Comparison of ENCODE assay signal across 9 cellular contexts in the genomic region with DNA sequence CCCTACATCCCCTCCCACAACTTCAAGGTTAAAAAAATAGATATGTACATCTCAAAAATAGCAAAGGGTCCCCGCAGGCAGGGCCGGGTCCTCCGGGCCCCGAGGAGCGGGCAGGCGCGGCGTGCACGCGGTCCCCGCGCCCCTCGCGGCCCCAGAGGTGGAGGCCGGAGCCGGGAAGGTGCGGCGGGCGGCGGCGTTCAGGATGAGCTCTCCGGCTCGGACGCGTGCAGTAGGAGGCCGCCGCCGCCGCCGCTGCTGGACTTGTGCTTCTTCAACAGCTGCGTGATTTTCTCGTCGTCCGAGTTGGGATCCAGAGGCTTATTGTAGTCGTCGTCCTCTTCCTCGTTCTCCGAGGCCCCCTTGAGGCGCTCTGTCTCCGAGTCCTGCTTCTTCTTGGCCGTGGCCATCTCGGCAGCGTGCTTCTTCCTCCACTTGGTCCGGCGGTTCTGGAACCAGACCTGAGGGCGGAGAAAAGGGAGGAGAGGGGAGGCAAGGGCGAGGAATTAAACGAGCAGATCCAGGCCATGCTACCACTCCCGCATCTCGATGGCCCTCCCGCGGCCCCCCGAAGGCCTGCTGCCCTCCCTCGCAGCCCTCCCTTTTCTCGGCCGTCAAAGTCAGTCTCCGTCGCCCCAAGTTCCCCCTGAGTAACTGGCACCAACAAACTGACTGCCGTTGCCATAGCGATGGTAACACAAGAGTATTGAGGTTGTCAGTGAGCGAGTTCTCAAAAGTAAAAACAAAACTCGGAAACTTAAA. TPM values are rescaled to one million over a fixed set of nuclear protein-coding genes. Genes with fewer than 3 reads are reported as not detected.
DNase-seq lines count a peak whose midpoint lies in the region; ATAC-seq and TF ChIP-seq lines count a peak whose summit lies in the region.
"Had no signal": no experiment of that assay in that cellular context is flagged by ENCODE, and none has a peak within 500 bp of the region (broad histone marks: within the 10 kb centered on the region; RNA-seq: fewer than 3 reads in every experiment).

No MANE protein-coding gene starts in this region.

- H3K27me3 Mint-ChIP-seq in neural crest cell (ENCODE audit: low read depth): peaks cover 95% of the 10 kb centered on the region

- H3K4me1 Mint-ChIP-seq in neural crest cell: peaks cover 53% of the 10 kb centered on the region

- no peaks in the 10 kb centered on the region for H3K9me3 Mint-ChIP-seq in neural crest cell

- peak overlapping the region; percentile 62 to 63 for H3K27ac ChIP-seq in esophagus (ENCODE audit: low read depth in 2 of 2, low read length in 1 of 2)

- WGBS in esophagus, 2 donors: 6 to 13% methylated on average over 58 to 62 of the region's 62 CpGs

- DNase-seq in DMS53 treated with DMSO at 0.1 percent for 48 hours (lab: John Stamatoyannopoulos, UW; ENCODE audit: unreplicated experiment) (peak; percentile 11), NCI-H510A (lab: John Stamatoyannopoulos, UW) (peak; percentile 31), neural crest cell (ENCODE audit: low read depth, low spot score) (peak; percentile 56), NCI-H748 treated with DMSO at 0.1 percent for 48 hours (lab: John Stamatoyannopoulos, UW) (no peak), foreskin melanocyte (no peak), NCI-H1417 treated with DMSO at 0.1 percent for 48 hours (lab: John Stamatoyannopoulos, UW) (no peak)
- DNase-seq: SIG-M5 had no signal

- ATAC-seq in GM21423 (IDR thresholded peaks at IDR 0.05; ENCODE audit: unreplicated experiment): no peak

- peaks cover 0 to 19% of the 10 kb centered on the region in 2 donors for H3K27me3 ChIP-seq in esophagus (ENCODE audit: control insufficient read depth in 1 of 2, insufficient read depth in 2 of 2, low read length in 2 of 2)

- H3K27ac Mint-ChIP-seq in neural crest cell (ENCODE audit: unreplicated experiment): no peak overlapping the region

- H3K36me3 Mint-ChIP-seq in neural crest cell (ENCODE audit: low read depth): peaks cover 9% of the 10 kb centered on the region

- TF ChIP-seq CTCF in neural crest cell (conservative IDR thresholded peaks at IDR 0.05): peak; percentile 37

- peaks cover 6 to 9% of the 10 kb centered on the region in 2 donors for H3K4me1 ChIP-seq in esophagus (ENCODE audit: control insufficient read depth in 2 of 2, insufficient read depth in 2 of 2, low read length in 1 of 2)

- peaks cover 0 to 2% of the 10 kb centered on the region in 2 donors for H3K36me3 ChIP-seq in esophagus (ENCODE audit: control insufficient read depth in 2 of 2, insufficient read depth in 2 of 2, low read length in 1 of 2)

- H3K9me3 ChIP-seq in esophagus (ENCODE audit: control insufficient read depth in 2 of 2, insufficient read depth in 1 of 2, low read depth in 1 of 2, low read length in 1 of 2): peaks cover 0 to 6% of the 10 kb centered on the region in 2 donors

- H3K4me3 ChIP-seq in esophagus (ENCODE audit: low read depth in 1 of 2, low read length in 2 of 2): peak overlapping the region; percentile 14 to 38

- peak overlapping the region; percentile 89 for H3K4me3 Mint-ChIP-seq in neural crest cell

RNA-seq across cellular contexts. Expression of a gene that starts 5.8 kb away (rescaled TPM):
- 1 to 10 TPM; 2.5 to 8.2 TPM for polyA plus RNA-seq in esophagus
- total RNA-seq in neural crest cell: 19.2 and 21.1 TPM in 2 replicates

Comparison
In these comparisons a context has a peak if more than half of its experiments do, and no peak if none do; other contexts are left out.
1. DNase-seq: peak in DMS53 treated with DMSO at 0.1 percent for 48 hours (single experiment), NCI-H510A (single experiment) and neural crest cell (single experiment); none in NCI-H748 treated with DMSO at 0.1 percent for 48 hours (single experiment), foreskin melanocyte (single experiment) and NCI-H1417 treated with DMSO at 0.1 percent for 48 hours (single experiment).